13 cellular contexts compared by ENCODE assay signal in genomic region chr17:77327566-77328463, GRCh38.
DNase-seq lines count a peak whose midpoint lies in the region; ATAC-seq and TF ChIP-seq lines count a peak whose summit lies in the region.
"Had no signal": no experiment of that assay in that cellular context is flagged by ENCODE, and none has a peak within 500 bp of the region (broad histone marks: within the 10 kb centered on the region; RNA-seq: fewer than 3 reads in every experiment).

No MANE protein-coding gene starts in this region.

- H3K4me1 Mint-ChIP-seq in activated CD4-positive, alpha-beta memory T cell treated with anti-CD3 and anti-CD28 coated beads for 36 hours (ENCODE audit: low read depth): peaks cover 52% of the 10 kb centered on the region
- peaks cover 64% of the 10 kb centered on the region for H3K4me1 Mint-ChIP-seq in activated CD4-positive, alpha-beta memory T cell treated with anti-CD3 and anti-CD28 coated beads, Interleukin-2, amount 10 ng/mL, durations not matched to agents 7 days and 5 days
- peaks cover 56% of the 10 kb centered on the region for H3K4me1 Mint-ChIP-seq in memory B cell

- CTCF ChIA-PET in activated CD4-positive, alpha-beta memory T cell treated with anti-CD3 and anti-CD28 coated beads for 36 hours (lab: Charles Lee): interaction anchor here (1.6 kb wide), 1 partner anchor 102 kb away, joined by 6 read pairs; no protein-coding TSS in a partner anchor
- CTCF ChIA-PET in activated CD4-positive, alpha-beta memory T cell treated with anti-CD3 and anti-CD28 coated beads, Interleukin-2, amount 10 ng/mL, durations not matched to agents 7 days and 5 days (lab: Charles Lee): interaction anchor here (0.7 kb wide), 1 partner anchor 55 kb away, joined by 3 read pairs; no protein-coding TSS in a partner anchor

- peak; percentile 4 for DNase-seq in activated CD4-positive, alpha-beta memory T cell treated with anti-CD3 and anti-CD28 coated beads for 36 hours
- DNase-seq in activated CD4-positive, alpha-beta memory T cell treated with anti-CD3 and anti-CD28 coated beads, Interleukin-2, amount 10 ng/mL, durations not matched to agents 7 days and 5 days: no peak
- peak; percentile 42 for DNase-seq in activated CD8-positive, alpha-beta memory T cell treated with anti-CD3 and anti-CD28 coated beads, Interleukin-2, amount 50 U/mL, for 48 hours
- no peak for DNase-seq in memory B cell (ENCODE audit: low spot score in 2 of 2)
- DNase-seq in superior temporal gyrus (ENCODE audit: extremely low spot score): peak; percentile 36
- DNase-seq: HCEC 1CT; stimulated activated CD4-positive, alpha-beta T cell treated with anti-CD3 and anti-CD28 coated beads, Interleukin-2, amount 100 ng/mL, for 48 hours had no signal

- ATAC-seq in memory B cell (ENCODE audit: low read depth) (no peak), HG03432 (IDR thresholded peaks at IDR 0.05; ENCODE audit: unreplicated experiment) (no peak), GM18505 (IDR thresholded peaks at IDR 0.05; ENCODE audit: unreplicated experiment) (no peak), GM18520 (IDR thresholded peaks at IDR 0.05; ENCODE audit: unreplicated experiment) (no peak)
- ATAC-seq: A549, GM12878, pancreas had no signal

- peaks cover 7% of the 10 kb centered on the region for H3K9me3 Mint-ChIP-seq in activated CD4-positive, alpha-beta memory T cell treated with anti-CD3 and anti-CD28 coated beads for 36 hours
- peaks cover 1% of the 10 kb centered on the region for H3K9me3 Mint-ChIP-seq in activated CD4-positive, alpha-beta memory T cell treated with anti-CD3 and anti-CD28 coated beads, Interleukin-2, amount 10 ng/mL, durations not matched to agents 7 days and 5 days
- no peaks in the 10 kb centered on the region for H3K9me3 Mint-ChIP-seq in memory B cell

- H3K4me3 Mint-ChIP-seq in activated CD4-positive, alpha-beta memory T cell treated with anti-CD3 and anti-CD28 coated beads for 36 hours: no peak overlapping the region
- H3K4me3 Mint-ChIP-seq in activated CD4-positive, alpha-beta memory T cell treated with anti-CD3 and anti-CD28 coated beads, Interleukin-2, amount 10 ng/mL, durations not matched to agents 7 days and 5 days: no peak overlapping the region
- H3K4me3 Mint-ChIP-seq in memory B cell: no peak overlapping the region

- TF ChIP-seq POLR2A in GM18505 (IDR thresholded peaks at IDR 0.05; ENCODE audit: borderline replicate concordance, extremely low read depth, insufficient read depth, insufficient read length): no peak

- H3K27me3 Mint-ChIP-seq in activated CD4-positive, alpha-beta memory T cell treated with anti-CD3 and anti-CD28 coated beads for 36 hours: no peaks in the 10 kb centered on the region
- no peaks in the 10 kb centered on the region for H3K27me3 Mint-ChIP-seq in activated CD4-positive, alpha-beta memory T cell treated with anti-CD3 and anti-CD28 coated beads, Interleukin-2, amount 10 ng/mL, durations not matched to agents 7 days and 5 days
- H3K27me3 Mint-ChIP-seq in memory B cell: no peaks in the 10 kb centered on the region

- no peak overlapping the region for H3K27ac Mint-ChIP-seq in activated CD4-positive, alpha-beta memory T cell treated with anti-CD3 and anti-CD28 coated beads for 36 hours
- no peak overlapping the region for H3K27ac Mint-ChIP-seq in activated CD4-positive, alpha-beta memory T cell treated with anti-CD3 and anti-CD28 coated beads, Interleukin-2, amount 10 ng/mL, durations not matched to agents 7 days and 5 days
- H3K27ac Mint-ChIP-seq in memory B cell: peak overlapping the region; percentile 70

- intact Hi-C loops in activated CD4-positive, alpha-beta memory T cell treated with anti-CD3 and anti-CD28 coated beads for 36 hours (cut with micrococcal nuclease): loop anchor here (5.0 kb wide), 1 partner anchor 46 kb away; no protein-coding TSS in a partner anchor

- POLR2A ChIA-PET in activated CD4-positive, alpha-beta memory T cell treated with anti-CD3 and anti-CD28 coated beads for 36 hours (lab: Charles Lee): no interaction called here
- POLR2A ChIA-PET in activated CD4-positive, alpha-beta memory T cell treated with anti-CD3 and anti-CD28 coated beads, Interleukin-2, amount 10 ng/mL, durations not matched to agents 7 days and 5 days (lab: Charles Lee): interaction anchor here (1.4 kb wide), 2 partner anchors 118 to 187 kb away, joined by 3 read pairs; partner anchors contain the start of gene SEC14L1

- H3K36me3 Mint-ChIP-seq in activated CD4-positive, alpha-beta memory T cell treated with anti-CD3 and anti-CD28 coated beads for 36 hours: no peaks in the 10 kb centered on the region
- no peaks in the 10 kb centered on the region for H3K36me3 Mint-ChIP-seq in activated CD4-positive, alpha-beta memory T cell treated with anti-CD3 and anti-CD28 coated beads, Interleukin-2, amount 10 ng/mL, durations not matched to agents 7 days and 5 days (ENCODE audit: low read depth)
- no peaks in the 10 kb centered on the region for H3K36me3 Mint-ChIP-seq in memory B cell

Comparison
In these comparisons a context has a peak if more than half of its experiments do, and no peak if none do; other contexts are left out.
1. DNase-seq: peak in activated CD4-positive, alpha-beta memory T cell treated with anti-CD3 and anti-CD28 coated beads for 36 hours (single experiment), activated CD8-positive, alpha-beta memory T cell treated with anti-CD3 and anti-CD28 coated beads, Interleukin-2, amount 50 U/mL, for 48 hours (single experiment) and superior temporal gyrus (single experiment); none in activated CD4-positive, alpha-beta memory T cell treated with anti-CD3 and anti-CD28 coated beads, Interleukin-2, amount 10 ng/mL, durations not matched to agents 7 days and 5 days (single experiment) and memory B cell (0 of 2).